Comparison of ENCODE assay signal across 1 cellular context in genomic region chr17:8300629-8301242, GRCh38.
TF ChIP-seq lines count a peak whose summit lies in the region.

No MANE protein-coding gene starts in this region.

TF ChIP-seq in endothelial cell of umbilical vein, 7 proteins besides CTCF, POLR2A, EP300 and RAD21 (continued from another document):
- TF ChIP-seq FOS (IDR thresholded peaks at IDR 0.05; ENCODE audit: borderline replicate concordance, insufficient read depth, low read length) (no peak), MYC (IDR thresholded peaks at IDR 0.05; ENCODE audit: low read depth, low read length) (no peak), EZH2 (IDR thresholded peaks at IDR 0.05; ENCODE audit: borderline replicate concordance, low read depth, low read length, severe bottlenecking) (no peak)
- TF ChIP-seq, protein P1, sequence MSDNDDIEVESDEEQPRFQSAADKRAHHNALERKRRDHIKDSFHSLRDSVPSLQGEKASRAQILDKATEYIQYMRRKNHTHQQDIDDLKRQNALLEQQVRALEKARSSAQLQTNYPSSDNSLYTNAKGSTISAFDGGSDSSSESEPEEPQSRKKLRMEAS (IDR thresholded peaks at IDR 0.05; ENCODE audit: insufficient read depth, insufficient read length): no peak
TF ChIP-seq in endothelial cell of umbilical vein: peak in this region for 0.
